ENCODE assay signal across 1 cellular context in genomic region chr3:129528589-129529100, GRCh38.
TF ChIP-seq lines count a peak whose summit lies in the region.

Gene RHO, plus strand, starts transcription at chr3:129528639. Its CDS starts 95 bp downstream, at chr3:129528734.

TF ChIP-seq in H1, 55 proteins besides CTCF, POLR2A, EP300 and RAD21:
- TF ChIP-seq POLR2AphosphoS5 (IDR thresholded peaks at IDR 0.05; ENCODE audit: low read depth, low read length) (no peak), SP4 (IDR thresholded peaks at IDR 0.05; ENCODE audit: low read length) (no peak), TCF12 (IDR thresholded peaks at IDR 0.05; ENCODE audit: low read depth, low read length) (no peak), JUND (IDR thresholded peaks at IDR 0.05; ENCODE audit: low read length) (no peak), CHD1 (IDR thresholded peaks at IDR 0.05; ENCODE audit: low read depth, low read length) (no peak), KDM5A (IDR thresholded peaks at IDR 0.05; ENCODE audit: low read length) (no peak), CBX5 (IDR thresholded peaks at IDR 0.05; ENCODE audit: low read depth, low read length) (no peak), TBP (IDR thresholded peaks at IDR 0.05; ENCODE audit: low read depth, low read length) (no peak), SIRT6 (IDR thresholded peaks at IDR 0.05; ENCODE audit: low read length) (no peak), TEAD4 (IDR thresholded peaks at IDR 0.05; ENCODE audit: low read depth, low read length) (no peak), CTBP2 (IDR thresholded peaks at IDR 0.05; ENCODE audit: borderline replicate concordance, insufficient read depth, insufficient read length, low read length) (no peak), GTF2F1 (IDR thresholded peaks at IDR 0.05; ENCODE audit: borderline replicate concordance, low read depth, low read length) (no peak), E2F6 (IDR thresholded peaks at IDR 0.05) (no peak), RFX5 (IDR thresholded peaks at IDR 0.05; ENCODE audit: borderline replicate concordance, low read depth, low read length) (no peak), KDM1A (IDR thresholded peaks at IDR 0.05; ENCODE audit: borderline replicate concordance, low read length) (no peak), ASH2L (IDR thresholded peaks at IDR 0.05; ENCODE audit: low read length) (no peak), POU5F1 (IDR thresholded peaks at IDR 0.05; ENCODE audit: low read depth, low read length) (no peak), EZH2 (IDR thresholded peaks at IDR 0.05; ENCODE audit: low read depth, low read length, severe bottlenecking) (no peak), SP1 (IDR thresholded peaks at IDR 0.05; ENCODE audit: low read depth, low read length) (no peak)
